In genomic region chr18:58581265-58581664, GRCh38 we compare ENCODE assay signal across 2 cellular contexts.
A peak's percentile ranks its signal among the peaks of the same experiment; 100 is the strongest.
TF ChIP-seq lines count a peak whose summit lies in the region.

No MANE protein-coding gene starts in this region.

TF ChIP-seq in SK-N-SH, 30 proteins besides CTCF, POLR2A, EP300 and RAD21 (continues in another document):
- TF ChIP-seq MEF2A (IDR thresholded peaks at IDR 0.05; ENCODE audit: borderline replicate concordance, low read depth) (no peak), FOXJ3 (CRISPR knock-in tag; IDR thresholded peaks at IDR 0.05) (no peak), FOXM1 (IDR thresholded peaks at IDR 0.05; ENCODE audit: low read depth) (0 out of 2 replicates have a peak, but pooled peaks have one; percentile 13), USF1 (IDR thresholded peaks at IDR 0.05; ENCODE audit: borderline replicate concordance, low read depth) (no peak), NFIC (IDR thresholded peaks at IDR 0.05; ENCODE audit: borderline replicate concordance) (peak; percentile 71; the same call in 1 of the 2 replicates), SIN3A (IDR thresholded peaks at IDR 0.05; ENCODE audit: borderline replicate concordance, low read depth, low read length) (no peak), JUND (IDR thresholded peaks at IDR 0.05) (peak; percentile 70), FOSL2 (IDR thresholded peaks at IDR 0.05; ENCODE audit: borderline replicate concordance, low read depth) (peak; percentile 71), MXI1 (IDR thresholded peaks at IDR 0.05; ENCODE audit: low read depth, low read length) (no peak), RCOR1 (IDR thresholded peaks at IDR 0.05; ENCODE audit: low read length) (no peak), RFX5 (IDR thresholded peaks at IDR 0.05; ENCODE audit: low read length) (no peak), REST (IDR thresholded peaks at IDR 0.05; ENCODE audit: low read depth, low read length) (peak; percentile 40; the same call in 1 of the 2 replicates), YY1 (IDR thresholded peaks at IDR 0.05; ENCODE audit: low read depth) (no peak), ZBTB33 (IDR thresholded peaks at IDR 0.05; ENCODE audit: borderline replicate concordance, low read depth) (no peak), POLR2AphosphoS5 (IDR thresholded peaks at IDR 0.05; ENCODE audit: low read depth, low read length) (peak; percentile 27; the same call in 1 of the 2 replicates), TEAD4 (IDR thresholded peaks at IDR 0.05; ENCODE audit: borderline replicate concordance, insufficient read depth) (no peak), CHD2 (IDR thresholded peaks at IDR 0.05; ENCODE audit: low read length, partially characterized antibody) (no peak), SMC3 (IDR thresholded peaks at IDR 0.05; ENCODE audit: low read depth, low read length) (peak; percentile 26; the same call in 1 of the 2 replicates), TAF1 (IDR thresholded peaks at IDR 0.05; ENCODE audit: borderline replicate concordance, low read depth, low read length) (peak; percentile 25; the same call in 1 of the 2 replicates), IRF3 (IDR thresholded peaks at IDR 0.05; ENCODE audit: low read depth, low read length) (no peak), EZH2phosphoT487 (IDR thresholded peaks at IDR 0.05; ENCODE audit: borderline replicate concordance, low read depth) (no peak), ELF1 (IDR thresholded peaks at IDR 0.05) (no peak), TCF12 (IDR thresholded peaks at IDR 0.05) (peak; percentile 86), NRF1 (IDR thresholded peaks at IDR 0.05; ENCODE audit: low read depth, low read length) (no peak), USF2 (IDR thresholded peaks at IDR 0.05; ENCODE audit: borderline replicate concordance, low read depth, low read length) (no peak), RXRA (IDR thresholded peaks at IDR 0.05; ENCODE audit: borderline replicate concordance, low read depth) (peak; percentile 69; the same call in 1 of the 2 replicates)

TF ChIP-seq in HepG2, 621 proteins besides CTCF, POLR2A, EP300 and RAD21:
- TF ChIP-seq HNRNPUL1 (IDR thresholded peaks at IDR 0.05; ENCODE audit: low read depth, low read length) (no peak), HMG20B (CRISPR knock-in tag; conservative IDR thresholded peaks at IDR 0.05) (no peak), ZNF766 (CRISPR knock-in tag; IDR thresholded peaks at IDR 0.05; ENCODE audit: borderline replicate concordance) (no peak), SP4 (CRISPR knock-in tag; IDR thresholded peaks at IDR 0.05) (no peak), ZNF18 (CRISPR knock-in tag; IDR thresholded peaks at IDR 0.05; ENCODE audit: insufficient replicate concordance) (no peak), ESRRA (CRISPR knock-in tag; IDR thresholded peaks at IDR 0.05; ENCODE audit: low read depth) (no peak), ZNF598 (CRISPR knock-in tag; IDR thresholded peaks at IDR 0.05; ENCODE audit: borderline replicate concordance) (no peak), ZIK1 (CRISPR knock-in tag; IDR thresholded peaks at IDR 0.05; ENCODE audit: borderline replicate concordance, low read depth) (no peak), ZNF619 (CRISPR knock-in tag; IDR thresholded peaks at IDR 0.05) (no peak), HMGXB4 (CRISPR knock-in tag; IDR thresholded peaks at IDR 0.05; ENCODE audit: borderline replicate concordance in 1 of 2, low read depth in 1 of 2) (no peak), ETS1 (CRISPR knock-in tag; IDR thresholded peaks at IDR 0.05) (no peak), NFATC3 (CRISPR knock-in tag; IDR thresholded peaks at IDR 0.05) (no peak), ZBTB46 (CRISPR knock-in tag; IDR thresholded peaks at IDR 0.05; ENCODE audit: borderline replicate concordance) (no peak), ZBTB21 (CRISPR knock-in tag; IDR thresholded peaks at IDR 0.05) (no peak), POGZ (CRISPR knock-in tag; IDR thresholded peaks at IDR 0.05) (no peak), ZNF44 (CRISPR knock-in tag; IDR thresholded peaks at IDR 0.05) (no peak)
